ENCODE assay signal across 1 cellular context in genomic region chr2:74834806-74835755, GRCh38.
TF ChIP-seq lines count a peak whose summit lies in the region.

No MANE protein-coding gene starts in this region.

TF ChIP-seq in HepG2, 621 proteins besides CTCF, POLR2A, EP300 and RAD21 (continued from another document and continues in another):
- TF ChIP-seq ZNF318 (CRISPR knock-in tag; IDR thresholded peaks at IDR 0.05), result no peak
- TF ChIP-seq IKZF4 (CRISPR knock-in tag; IDR thresholded peaks at IDR 0.05; ENCODE audit: borderline replicate concordance, low read depth, not compliant biosample characterization), result no peak
- TF ChIP-seq BCL6 (CRISPR knock-in tag; IDR thresholded peaks at IDR 0.05), result peak; percentile 33
- no peak for TF ChIP-seq IKZF1 (IDR thresholded peaks at IDR 0.05)
- TF ChIP-seq ZNF296 (CRISPR knock-in tag; conservative IDR thresholded peaks at IDR 0.05), result 0 out of 2 replicates have a peak, but pooled peaks have one; percentile 58
- no peak for TF ChIP-seq ZHX2 (IDR thresholded peaks at IDR 0.05; ENCODE audit: low read depth)
- TF ChIP-seq ZHX2 (CRISPR knock-in tag; IDR thresholded peaks at IDR 0.05; ENCODE audit: borderline replicate concordance), result no peak
- 0 out of 2 replicates have a peak, but pooled peaks have one; percentile 79 for TF ChIP-seq ZNF235 (CRISPR knock-in tag; IDR thresholded peaks at IDR 0.05; ENCODE audit: borderline replicate concordance)
- TF ChIP-seq JUND (CRISPR knock-in tag; IDR thresholded peaks at IDR 0.05), result no peak; the same call in 1 of the 2 replicates
- peak; percentile 83; the same call in 1 of the 2 replicates for TF ChIP-seq GLI4 (CRISPR knock-in tag; IDR thresholded peaks at IDR 0.05; ENCODE audit: borderline replicate concordance)
- no peak for TF ChIP-seq ZNF570 (CRISPR knock-in tag; IDR thresholded peaks at IDR 0.05; ENCODE audit: borderline replicate concordance)
- TF ChIP-seq AHR (CRISPR knock-in tag; IDR thresholded peaks at IDR 0.05), result no peak
- no peak for TF ChIP-seq NFIC (IDR thresholded peaks at IDR 0.05; ENCODE audit: low read length)
- peak; percentile 72; the same call in 1 of the 2 replicates for TF ChIP-seq SAFB2 (CRISPR knock-in tag; IDR thresholded peaks at IDR 0.05; ENCODE audit: borderline replicate concordance, low read depth)
- TF ChIP-seq SMAD9 (CRISPR knock-in tag; IDR thresholded peaks at IDR 0.05), result no peak
- no peak for TF ChIP-seq ZNF24 (IDR thresholded peaks at IDR 0.05)
- TF ChIP-seq FOXK2 (IDR thresholded peaks at IDR 0.05), result no peak
- TF ChIP-seq HOXD1 (CRISPR knock-in tag; IDR thresholded peaks at IDR 0.05), result peak; percentile 55; the same call in 1 of the 2 replicates
- TF ChIP-seq MED13 (CRISPR knock-in tag; IDR thresholded peaks at IDR 0.05), result peak; percentile 53; the same call in 1 of the 2 replicates
- peak; percentile 75 for TF ChIP-seq TMF1 (CRISPR knock-in tag; IDR thresholded peaks at IDR 0.05; ENCODE audit: low read depth)
- TF ChIP-seq ZNF430 (CRISPR knock-in tag; IDR thresholded peaks at IDR 0.05), result peak; percentile 82
- TF ChIP-seq NCOA1 (CRISPR knock-in tag; IDR thresholded peaks at IDR 0.05), result 0 out of 2 replicates have a peak, but pooled peaks have one; percentile 34
- no peak for TF ChIP-seq ZNF337 (CRISPR knock-in tag; IDR thresholded peaks at IDR 0.05; ENCODE audit: borderline replicate concordance, low read depth)
- peak; percentile 66; the same call in 1 of the 2 replicates for TF ChIP-seq ZNF780A (CRISPR knock-in tag; IDR thresholded peaks at IDR 0.05)
- TF ChIP-seq ZMAT5 (CRISPR knock-in tag; IDR thresholded peaks at IDR 0.05; ENCODE audit: borderline replicate concordance, low read depth), result no peak
- no peak for TF ChIP-seq MBNL3 (CRISPR knock-in tag; conservative IDR thresholded peaks at IDR 0.05)
- no peak; the same call in 1 of the 2 replicates for TF ChIP-seq ZNF503 (CRISPR knock-in tag; IDR thresholded peaks at IDR 0.05)
- TF ChIP-seq NR1H2 (CRISPR knock-in tag; IDR thresholded peaks at IDR 0.05; ENCODE audit: borderline replicate concordance, low read depth), result no peak
- no peak for TF ChIP-seq SCMH1 (CRISPR knock-in tag; IDR thresholded peaks at IDR 0.05; ENCODE audit: borderline replicate concordance)
- TF ChIP-seq IRF2 (CRISPR knock-in tag; IDR thresholded peaks at IDR 0.05), result peak; percentile 56; the same call in 1 of the 2 replicates
- no peak for TF ChIP-seq RBM39 (IDR thresholded peaks at IDR 0.05; ENCODE audit: low read depth, low read length, poor library complexity, severe bottlenecking)
- TF ChIP-seq ASH2L (IDR thresholded peaks at IDR 0.05; ENCODE audit: insufficient read length, low read depth, low read length), result no peak
- no peak for TF ChIP-seq ZNF839 (CRISPR knock-in tag; IDR thresholded peaks at IDR 0.05; ENCODE audit: borderline replicate concordance)
- no peak for TF ChIP-seq RELA (CRISPR knock-in tag; IDR thresholded peaks at IDR 0.05)
- TF ChIP-seq ZNF225 (CRISPR knock-in tag; IDR thresholded peaks at IDR 0.05), result peak; percentile 40
- no peak; the same call in 1 of the 2 replicates for TF ChIP-seq ERF (CRISPR knock-in tag; IDR thresholded peaks at IDR 0.05)
- TF ChIP-seq BORCS8-MEF2B (CRISPR knock-in tag; IDR thresholded peaks at IDR 0.05), result peak; percentile 79
- TF ChIP-seq ARNTL (CRISPR knock-in tag; IDR thresholded peaks at IDR 0.05), result peak; percentile 94
- no peak for TF ChIP-seq TRIM22 (IDR thresholded peaks at IDR 0.05)
- TF ChIP-seq MEIS1 (CRISPR knock-in tag; IDR thresholded peaks at IDR 0.05; ENCODE audit: borderline replicate concordance), result peak; percentile 67; the same call in 1 of the 2 replicates
- no peak for TF ChIP-seq ZNF83 (CRISPR knock-in tag; IDR thresholded peaks at IDR 0.05; ENCODE audit: borderline replicate concordance)
- no peak for TF ChIP-seq ZNF792 (CRISPR knock-in tag; IDR thresholded peaks at IDR 0.05)
- TF ChIP-seq LRRFIP1 (CRISPR knock-in tag; conservative IDR thresholded peaks at IDR 0.05), result no peak
- TF ChIP-seq ZIK1 (CRISPR knock-in tag; IDR thresholded peaks at IDR 0.05; ENCODE audit: borderline replicate concordance, low read depth), result peak; percentile 32; the same call in 1 of the 2 replicates
- TF ChIP-seq ZNF569 (CRISPR knock-in tag; IDR thresholded peaks at IDR 0.05; ENCODE audit: borderline replicate concordance), result no peak
- peak; percentile 81 for TF ChIP-seq KMT2A (CRISPR knock-in tag; IDR thresholded peaks at IDR 0.05)
- peak; percentile 7; the same call in 1 of the 2 replicates for TF ChIP-seq CEBPG (CRISPR knock-in tag; IDR thresholded peaks at IDR 0.05)
- peak; percentile 55; the same call in 1 of the 2 replicates for TF ChIP-seq PHF21A (CRISPR knock-in tag; IDR thresholded peaks at IDR 0.05)
